Comparison of ENCODE assay signal across 8 cellular contexts in the genomic region with DNA sequence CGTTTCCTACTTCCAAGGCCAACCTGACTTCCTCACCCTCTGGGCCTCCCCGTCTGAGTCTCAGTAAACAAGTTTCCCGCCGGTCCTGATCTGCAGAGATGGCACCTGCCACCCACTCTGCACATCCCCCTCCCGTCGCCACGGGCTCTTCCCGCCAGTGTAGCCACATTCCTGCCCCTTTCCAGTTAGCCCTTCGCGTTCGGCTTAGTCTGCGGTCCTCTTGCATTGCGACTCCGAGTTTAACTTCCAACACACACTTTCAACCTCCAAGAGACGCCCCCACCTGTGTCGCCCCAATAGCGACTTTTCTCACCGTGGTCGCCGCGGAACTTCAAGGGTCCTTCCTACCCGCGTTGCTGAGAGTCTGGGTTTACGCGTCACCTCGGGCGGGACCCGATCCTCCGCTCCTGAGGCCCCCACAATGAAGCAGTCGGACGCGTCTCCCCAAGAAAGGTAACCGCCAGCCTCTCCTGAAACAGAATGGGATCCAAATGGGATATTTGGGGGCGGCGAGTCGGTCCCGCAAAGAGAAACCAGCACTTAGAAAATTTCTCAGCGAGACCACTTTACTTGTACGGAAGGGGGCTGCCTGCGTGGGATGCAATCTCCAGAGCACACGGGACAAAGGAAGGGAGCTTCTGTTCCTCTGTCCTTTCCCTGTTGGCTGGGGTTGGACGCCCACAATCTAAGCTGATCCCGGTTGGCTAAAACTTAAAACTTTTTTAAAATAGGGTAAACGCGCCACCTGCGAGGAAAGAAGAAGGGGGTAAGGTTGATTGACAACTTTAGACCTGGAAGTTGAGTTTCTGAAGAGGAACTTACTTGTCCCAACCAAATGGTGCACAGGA. TPM values are rescaled to one million over a fixed set of nuclear protein-coding genes. Genes with fewer than 3 reads are reported as not detected.
DNase-seq lines count a peak whose midpoint lies in the region; ATAC-seq and TF ChIP-seq lines count a peak whose summit lies in the region.

No MANE protein-coding gene starts in this region.

- peaks cover 3% of the 10 kb centered on the region for H3K36me3 ChIP-seq in thymus (ENCODE audit: control insufficient read depth, insufficient read depth)

- H3K27ac Mint-ChIP-seq in mesothelial cell of epicardium: peak overlapping the region; percentile 98

- H3K4me3 Mint-ChIP-seq in mesothelial cell of epicardium: peak overlapping the region; percentile 78

- peaks cover 44% of the 10 kb centered on the region for H3K4me1 Mint-ChIP-seq in mesothelial cell of epicardium

- peak overlapping the region; percentile 74 for H3K4me3 ChIP-seq in GM12875 (ENCODE audit: low read depth, low read length)
- H3K4me3 ChIP-seq in thymus (ENCODE audit: low read length): peak overlapping the region; percentile 74

- H3K27ac ChIP-seq in 22Rv1: peak overlapping the region; percentile 99
- H3K27ac ChIP-seq in thymus (ENCODE audit: low read depth): peak overlapping the region; percentile 90

- under 1% methylated on average over 46 of the region's 46 CpGs for WGBS in thymus

- H3K27me3 Mint-ChIP-seq in mesothelial cell of epicardium (ENCODE audit: low read depth): no peaks in the 10 kb centered on the region

- ATAC-seq in HG03521 (IDR thresholded peaks at IDR 0.05; ENCODE audit: unreplicated experiment): no peak

- peaks cover 3% of the 10 kb centered on the region for H3K9me3 Mint-ChIP-seq in mesothelial cell of epicardium

- TF ChIP-seq CTCF in 22Rv1 (IDR thresholded peaks at IDR 0.05) (no peak), GM12875 (IDR thresholded peaks at IDR 0.05; ENCODE audit: borderline replicate concordance, insufficient read depth, low read depth, low read length) (no peak), mesothelial cell of epicardium (IDR thresholded peaks at IDR 0.05; ENCODE audit: unreplicated experiment) (no peak)

- DNase-seq in NCI-H187 treated with DMSO at 0.1 percent for 48 hours (lab: John Stamatoyannopoulos, UW) (peak; percentile 43), T-helper 9 cell (peak; percentile 43), ecto neural progenitor cell (ENCODE audit: low spot score) (peak; percentile 72), mesothelial cell of epicardium (ENCODE audit: low spot score in 2 of 2, unreplicated experiment in 2 of 2) (peak in 1 of 2 experiments; percentile 20)

- no peaks in the 10 kb centered on the region for H3K9me3 ChIP-seq in thymus (ENCODE audit: control insufficient read depth)

- H3K4me1 ChIP-seq in thymus (ENCODE audit: control insufficient read depth, insufficient read depth, low read length): peaks cover 21% of the 10 kb centered on the region

- no peaks in the 10 kb centered on the region for H3K27me3 ChIP-seq in thymus (ENCODE audit: control insufficient read depth, insufficient read depth)

- peaks cover 5% of the 10 kb centered on the region for H3K36me3 Mint-ChIP-seq in mesothelial cell of epicardium

RNA-seq across cellular contexts. Expression of a gene that starts 1.0 kb away (rescaled TPM):
- total RNA-seq in mesothelial cell of epicardium: 414 to 431 TPM (median 414 TPM) in 3 replicates
- polyA plus RNA-seq in thymus: 155 TPM

RNA-seq across cellular contexts. Expression of a gene that starts 18.3 kb away (rescaled TPM):
- 1.1 to 1.6 TPM (median 1.5 TPM) in 3 replicates for total RNA-seq in mesothelial cell of epicardium
- 0.46 TPM for polyA plus RNA-seq in thymus

RNA-seq across cellular contexts. Expression of a gene that starts 27.5 kb away (rescaled TPM):
- 0.25 to 0.40 TPM (median 0.29 TPM) in 3 replicates for total RNA-seq in mesothelial cell of epicardium
- polyA plus RNA-seq in thymus: 28.0 TPM

RNA-seq across cellular contexts. Expression of a gene that starts 39.8 kb away (rescaled TPM):
- 98.1 to 106 TPM (median 99.5 TPM) in 3 replicates for total RNA-seq in mesothelial cell of epicardium
- 72.0 TPM for polyA plus RNA-seq in thymus
